ENCODE assay signal across 8 cellular contexts in the genomic region with DNA sequence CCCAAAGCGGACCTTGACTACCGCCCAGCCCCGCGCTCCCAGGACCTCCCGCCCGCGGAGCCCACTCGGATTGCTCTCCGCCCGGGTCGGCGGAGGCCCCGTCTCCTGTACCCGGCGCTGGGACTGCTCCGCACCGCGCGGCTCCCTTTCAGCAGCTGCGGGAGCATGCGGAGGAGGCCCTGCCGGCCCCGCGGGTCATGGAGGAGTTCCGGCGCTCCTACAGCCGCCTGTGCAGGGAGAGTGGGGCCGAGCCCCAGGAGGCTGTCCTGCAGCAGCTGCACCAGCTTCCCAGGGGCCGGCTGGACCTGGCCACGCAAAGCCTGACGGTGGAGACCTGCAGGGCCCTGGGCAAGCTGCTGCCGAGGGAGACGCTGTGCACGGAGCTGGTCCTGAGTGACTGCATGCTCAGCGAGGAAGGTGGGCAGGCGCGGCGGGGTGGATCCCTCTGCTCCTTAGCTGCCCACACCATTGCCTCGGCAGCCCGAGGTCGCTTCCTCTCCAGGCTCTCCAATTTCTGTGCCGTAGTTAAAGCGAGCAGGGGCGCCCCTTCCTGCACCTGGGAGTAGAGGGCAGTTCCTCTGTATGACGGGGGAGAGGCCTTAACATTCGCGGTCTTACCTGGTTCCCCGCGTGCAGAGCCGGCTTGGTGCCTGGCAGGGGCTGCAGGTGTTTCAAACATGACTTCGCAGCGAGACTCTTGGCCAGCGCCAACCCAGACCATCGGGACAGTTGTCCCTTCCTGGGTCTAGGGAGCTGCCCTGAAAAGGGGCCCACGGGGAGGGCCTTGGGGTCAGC. TPM values are rescaled to one million over a fixed set of nuclear protein-coding genes. Genes with fewer than 3 reads are reported as not detected.
A peak's percentile ranks its signal among the peaks of the same experiment; 100 is the strongest.
DNase-seq lines count a peak whose midpoint lies in the region; ATAC-seq and TF ChIP-seq lines count a peak whose summit lies in the region.

No MANE protein-coding gene starts in this region.

- H3K4me3 Mint-ChIP-seq in endodermal cell (peak overlapping the region; percentile 76), nephron (peak overlapping the region; percentile 79 to 82 (median 82))

- H3K27me3 Mint-ChIP-seq in endodermal cell (ENCODE audit: insufficient read depth) (no peaks in the 10 kb centered on the region), nephron (ENCODE audit: low read depth) (peaks cover 4% of the 10 kb centered on the region)

- H3K4me1 Mint-ChIP-seq in endodermal cell, result peaks cover 10% of the 10 kb centered on the region
- H3K4me1 Mint-ChIP-seq in nephron, result peaks cover 11% of the 10 kb centered on the region

- peak; percentile 4 for ATAC-seq in HG03025 (IDR thresholded peaks at IDR 0.05; ENCODE audit: low FRiP score, unreplicated experiment)
- no peak for ATAC-seq in left lobe of liver

- H3K9me3 ChIP-seq in SJSA1 (replicated peaks) (no peaks in the 10 kb centered on the region; the same call in 1 of the 2 replicates), endodermal cell (ENCODE audit: control insufficient read depth, low read length) (no peaks in the 10 kb centered on the region)

- H3K36me3 ChIP-seq in SJSA1 (peaks cover 23% of the 10 kb centered on the region), endodermal cell (ENCODE audit: control insufficient read depth, insufficient read depth, low read length) (peaks cover 2% of the 10 kb centered on the region)

- peaks cover 13% of the 10 kb centered on the region for H3K36me3 Mint-ChIP-seq in endodermal cell (ENCODE audit: low read depth)
- peaks cover under 1% of the 10 kb centered on the region for H3K36me3 Mint-ChIP-seq in nephron (ENCODE audit: low read depth)

- no peak overlapping the region for H3K27ac Mint-ChIP-seq in endodermal cell
- H3K27ac Mint-ChIP-seq in nephron, result no peak overlapping the region

- H3K9me3 Mint-ChIP-seq in endodermal cell (no peaks in the 10 kb centered on the region), nephron (no peaks in the 10 kb centered on the region)

- H3K27ac ChIP-seq in SJSA1, result no peak overlapping the region
- no peak overlapping the region for H3K27ac ChIP-seq in endodermal cell (ENCODE audit: low read depth, low read length)

- 12 to 14% methylated on average over 49 to 55 of the region's 55 CpGs for WGBS in endodermal cell (ENCODE audit: insufficient coverage in 1 of 2, insufficient read length in 1 of 2), 2 experiments

- peak overlapping the region; percentile 34 for H3K9ac ChIP-seq in endodermal cell (ENCODE audit: extremely low read depth, low read length, poor library complexity, severe bottlenecking)

- H3K4me1 ChIP-seq in SJSA1 (replicated peaks), result peaks cover 33% of the 10 kb centered on the region
- peaks cover 4% of the 10 kb centered on the region for H3K4me1 ChIP-seq in endodermal cell (ENCODE audit: control insufficient read depth, insufficient read depth, low read length)

- TF ChIP-seq CTCF in endodermal cell (conservative IDR thresholded peaks at IDR 0.05) (no peak), nephron (IDR thresholded peaks at IDR 0.05; ENCODE audit: unreplicated experiment in 3 of 3) (no peak)

- H3K27me3 ChIP-seq in SJSA1 (replicated peaks) (no peaks in the 10 kb centered on the region), endodermal cell (ENCODE audit: control insufficient read depth, insufficient read depth, low read length, poor library complexity, severe bottlenecking) (no peaks in the 10 kb centered on the region)

- H3K4me3 ChIP-seq in SJSA1 (peak overlapping the region; percentile 92), endodermal cell (ENCODE audit: low read length) (peak overlapping the region; percentile 82)

- DNase-seq in activated effector memory CD4-positive, alpha-beta T cell treated with anti-CD3 and anti-CD28 coated beads, Interleukin-2, amount 50 U/mL, for 16 hours, result peak; percentile 74
- DNase-seq in activated effector memory CD4-positive, alpha-beta T cell treated with Interleukin-2 at 50 U/mL for 16 hours, result no peak
- DNase-seq in SJSA1 (ENCODE audit: low read depth in 1 of 2, low spot score in 2 of 2) (peak in 1 of 2 experiments; percentile 59), endodermal cell (peak; percentile 80), left lobe of liver (ENCODE audit: low spot score) (no peak), middle frontal gyrus (ENCODE audit: extremely low spot score, low spot score) (no peak)

RNA-seq across cellular contexts. Expression of gene LRRC45, which starts 0.5 kb away (rescaled TPM):
- total RNA-seq in SJSA1 (2014; rRNA removed; shearing (Covaris generic)), result 35.2 and 41.2 TPM in 2 replicates
- total RNA-seq in endodermal cell, result 10 to 100 TPM; 35.1 to 38.9 TPM
- polyA plus RNA-seq in endodermal cell (2013, experiment 1 of 2), result 22.3 TPM
- 20.1 TPM for polyA plus RNA-seq in endodermal cell (2013, experiment 2 of 2)
- 19.4 TPM for total RNA-seq in left lobe of liver

RNA-seq across cellular contexts. Expression of gene CENPX, which starts 1.0 kb away (rescaled TPM):
- 180 and 261 TPM in 2 replicates for total RNA-seq in SJSA1 (2014; rRNA removed; shearing (Covaris generic))
- total RNA-seq in endodermal cell (10 to 100 TPM; 80.0 to 85.0 TPM), left lobe of liver (60.0 TPM)
- 62.5 TPM for polyA plus RNA-seq in endodermal cell (2013, experiment 1 of 2)
- 61.5 TPM for polyA plus RNA-seq in endodermal cell (2013, experiment 2 of 2)

RNA-seq across cellular contexts. Expression of gene RAC3, which starts 7.8 kb away (rescaled TPM):
- 9.9 TPM in 2 replicates for total RNA-seq in SJSA1 (2014; rRNA removed; shearing (Covaris generic))
- total RNA-seq in endodermal cell (10 to 100 TPM; 45.7 to 53.9 TPM), left lobe of liver (8.7 TPM)
- polyA plus RNA-seq in endodermal cell (2013, experiment 1 of 2), result 58.8 TPM
- 53.5 TPM for polyA plus RNA-seq in endodermal cell (2013, experiment 2 of 2)

RNA-seq across cellular contexts. Expression of gene DCXR, which starts 13.9 kb away (rescaled TPM):
- 128 and 176 TPM in 2 replicates for total RNA-seq in SJSA1 (2014; rRNA removed; shearing (Covaris generic))
- total RNA-seq in endodermal cell, result 10 to 100 TPM; 73.8 to 83.6 TPM
- 84.8 TPM for polyA plus RNA-seq in endodermal cell (2013, experiment 1 of 2)
- 72.9 TPM for polyA plus RNA-seq in endodermal cell (2013, experiment 2 of 2)
- total RNA-seq in left lobe of liver, result 1,477 TPM

RNA-seq across cellular contexts. Expression of gene RFNG, which starts 28.0 kb away (rescaled TPM):
- 16.7 and 23.8 TPM in 2 replicates for total RNA-seq in SJSA1 (2014; rRNA removed; shearing (Covaris generic))
- 10 to 100 TPM; 46.3 to 54.5 TPM for total RNA-seq in endodermal cell
- 44.6 TPM for polyA plus RNA-seq in endodermal cell (2013, experiment 1 of 2)
- 43.4 TPM for polyA plus RNA-seq in endodermal cell (2013, experiment 2 of 2)
- 45.8 TPM for total RNA-seq in left lobe of liver

Comparison
In these comparisons a context has a peak if more than half of its experiments do, and no peak if none do; other contexts are left out.
1. DNase-seq: peak in activated effector memory CD4-positive, alpha-beta T cell treated with anti-CD3 and anti-CD28 coated beads, Interleukin-2, amount 50 U/mL, for 16 hours (single experiment) and endodermal cell (single experiment); none in activated effector memory CD4-positive, alpha-beta T cell treated with Interleukin-2 at 50 U/mL for 16 hours (single experiment), left lobe of liver (single experiment) and middle frontal gyrus (single experiment).